8 cellular contexts compared by ENCODE assay signal in genomic region chr5:127564002-127564769, GRCh38. TPM values are rescaled to one million over a fixed set of nuclear protein-coding genes. Genes with fewer than 3 reads are reported as not detected.
DNase-seq lines count a peak whose midpoint lies in the region; ATAC-seq and TF ChIP-seq lines count a peak whose summit lies in the region.

No MANE protein-coding gene starts in this region.

- no peak overlapping the region for H3K4me3 Mint-ChIP-seq in CD4-positive, alpha-beta T cell
- no peak overlapping the region for H3K4me3 Mint-ChIP-seq in activated B cell treated with CpG ODN at 0.5 μM for 24 hours
- H3K4me3 Mint-ChIP-seq in natural killer cell = no peak overlapping the region
- H3K4me3 Mint-ChIP-seq in type B pancreatic cell = no peak overlapping the region

- CTCF ChIA-PET in CD4-positive, alpha-beta T cell (lab: Charles Lee) = interaction anchor here (1.0 to 1.8 kb wide), 5 partner anchors 27 to 1561 kb away, joined by 3 to 5 read pairs (median 3); no protein-coding TSS in a partner anchor
- CTCF ChIA-PET in activated B cell treated with CpG ODN at 0.5 μM for 24 hours (lab: Charles Lee) = interaction anchor here (0.7 to 2.7 kb wide), 13 partner anchors 8 to 1111 kb away, joined by 3 to 32 read pairs (median 4); no protein-coding TSS in a partner anchor

- no peaks in the 10 kb centered on the region for H3K4me1 Mint-ChIP-seq in CD4-positive, alpha-beta T cell (ENCODE audit: low read depth)
- H3K4me1 Mint-ChIP-seq in activated B cell treated with CpG ODN at 0.5 μM for 24 hours (peaks cover 3% of the 10 kb centered on the region), natural killer cell (peaks cover 6 to 10% of the 10 kb centered on the region in 2 donors), type B pancreatic cell (ENCODE audit: unreplicated experiment) (peaks cover 17% of the 10 kb centered on the region)

- H3K27me3 ChIP-seq in CD4-positive, alpha-beta T cell (ENCODE audit: control insufficient read depth, insufficient read depth, low read length) = peaks cover 5% of the 10 kb centered on the region

- H3K27ac ChIP-seq in CD4-positive, alpha-beta T cell (ENCODE audit: low read depth, low read length) = no peak overlapping the region

- H3K36me3 Mint-ChIP-seq in CD4-positive, alpha-beta T cell (ENCODE audit: low read depth) = no peaks in the 10 kb centered on the region
- no peaks in the 10 kb centered on the region for H3K36me3 Mint-ChIP-seq in activated B cell treated with CpG ODN at 0.5 μM for 24 hours (ENCODE audit: low read depth)
- H3K36me3 Mint-ChIP-seq in natural killer cell = no peaks in the 10 kb centered on the region
- H3K36me3 Mint-ChIP-seq in type B pancreatic cell = peaks cover 5% of the 10 kb centered on the region

- H3K27me3 Mint-ChIP-seq in CD4-positive, alpha-beta T cell = peaks cover 26% of the 10 kb centered on the region
- peaks cover 11% of the 10 kb centered on the region for H3K27me3 Mint-ChIP-seq in activated B cell treated with CpG ODN at 0.5 μM for 24 hours
- peaks cover 13 to 21% of the 10 kb centered on the region in 2 donors for H3K27me3 Mint-ChIP-seq in natural killer cell (ENCODE audit: low read depth in 2 of 2)
- peaks cover 2% of the 10 kb centered on the region for H3K27me3 Mint-ChIP-seq in type B pancreatic cell

- DNase-seq in CD4-positive, alpha-beta T cell = peak in 6 of 10 experiments; percentile 14 to 43 (median 32)
- DNase-seq in NCI-H2227 treated with DMSO at 0.1 percent for 48 hours (lab: John Stamatoyannopoulos, UW) (peak; percentile 19), activated B cell treated with CpG ODN at 0.5 μM for 24 hours (no peak), erythroblast (lab: John Stamatoyannopoulos, UW) (peak; percentile 52 to 74), natural killer cell (no peak), type B pancreatic cell (ENCODE audit: extremely low spot score, unreplicated experiment) (no peak)

- peak; percentile 83 for TF ChIP-seq CTCF in CD4-positive, alpha-beta T cell (IDR thresholded peaks at IDR 0.05)
- TF ChIP-seq CTCF in activated B cell treated with CpG ODN at 0.5 μM for 24 hours (IDR thresholded peaks at IDR 0.05) (peak; percentile 38), natural killer cell (IDR thresholded peaks at IDR 0.05) (peak; percentile 41), type B pancreatic cell (conservative IDR thresholded peaks at IDR 0.05) (peak; percentile 88)

- H3K9me3 Mint-ChIP-seq in CD4-positive, alpha-beta T cell = no peaks in the 10 kb centered on the region
- H3K9me3 Mint-ChIP-seq in activated B cell treated with CpG ODN at 0.5 μM for 24 hours (no peaks in the 10 kb centered on the region), natural killer cell (no peaks in the 10 kb centered on the region), type B pancreatic cell (no peaks in the 10 kb centered on the region)

- intact Hi-C loops in CD4-positive, alpha-beta T cell (cut with DNase I, micrococcal nuclease) = loop anchor here (1.0 to 10.0 kb wide), 4 partner anchors 637 to 1561 kb away; no protein-coding TSS in a partner anchor
- intact Hi-C loops in activated B cell treated with CpG ODN at 0.5 μM for 24 hours (cut with micrococcal nuclease) = loop anchor here (1.0 to 5.0 kb wide), 5 partner anchors 518 to 1341 kb away; partner anchors contain the start of gene SLC12A2
- intact Hi-C loops in natural killer cell (cut with micrococcal nuclease) = loop anchor here (1.0 kb wide), 1 partner anchor 637 kb away; no protein-coding TSS in a partner anchor

- POLR2A ChIA-PET in CD4-positive, alpha-beta T cell (lab: Charles Lee) = interaction anchor here (1.8 kb wide), 1 partner anchor 637 kb away, joined by 5 read pairs; no protein-coding TSS in a partner anchor
- POLR2A ChIA-PET in activated B cell treated with CpG ODN at 0.5 μM for 24 hours (lab: Charles Lee) = no interaction called here

- H3K9me3 ChIP-seq in CD4-positive, alpha-beta T cell (ENCODE audit: control insufficient read depth, low read length) = no peaks in the 10 kb centered on the region

- ATAC-seq in CD4-positive, alpha-beta T cell (ENCODE audit: poor library complexity) = peak; percentile 73
- ATAC-seq in GM18870 (IDR thresholded peaks at IDR 0.05; ENCODE audit: unreplicated experiment) (peak; percentile 49), HG03097 (IDR thresholded peaks at IDR 0.05; ENCODE audit: low FRiP score, unreplicated experiment) (peak; percentile 23), activated B cell treated with CpG ODN at 0.5 μM for 24 hours (ENCODE audit: low read depth) (peak; percentile 64), natural killer cell (peak; percentile 70 to 79 (median 72))

- TF ChIP-seq POLR2A in erythroblast (IDR thresholded peaks at IDR 0.05; ENCODE audit: low read length) = no peak

- no peak overlapping the region for H3K27ac Mint-ChIP-seq in CD4-positive, alpha-beta T cell
- H3K27ac Mint-ChIP-seq in activated B cell treated with CpG ODN at 0.5 μM for 24 hours (no peak overlapping the region), natural killer cell (no peak overlapping the region), type B pancreatic cell (no peak overlapping the region)

RNA-seq across cellular contexts. Expression of gene PRRC1, which starts 46.7 kb away (rescaled TPM):
- total RNA-seq in CD4-positive, alpha-beta T cell = 10 to 100 TPM; 32.0 to 33.8 TPM
- total RNA-seq in activated B cell treated with CpG ODN at 0.5 μM for 24 hours (33.6 and 34.7 TPM in 2 replicates), natural killer cell (10 to 100 TPM; 37.7 to 41.1 (median 39.6) TPM), type B pancreatic cell (ENCODE audit: low replicate concordance) (75.1 and 102 TPM in 2 replicates)

Comparison
In these comparisons a context has a peak if more than half of its experiments do, and no peak if none do; other contexts are left out.
1. ATAC-seq: peak in every context shown above with its lines; median percentile 73 in CD4-positive, alpha-beta T cell; 72 in natural killer cell; 64 in activated B cell treated with CpG ODN at 0.5 μM for 24 hours; 49 in GM18870; 23 in HG03097.
2. DNase-seq: peak in CD4-positive, alpha-beta T cell (6 of 10), NCI-H2227 treated with DMSO at 0.1 percent for 48 hours (single experiment) and erythroblast (2 of 2); none in activated B cell treated with CpG ODN at 0.5 μM for 24 hours (single experiment), natural killer cell (single experiment) and type B pancreatic cell (single experiment).
3. CTCF ChIP-seq: peak in every context shown above with its lines; median percentile 88 in type B pancreatic cell; 83 in CD4-positive, alpha-beta T cell; 41 in natural killer cell; 38 in activated B cell treated with CpG ODN at 0.5 μM for 24 hours.